8 cellular contexts compared by ENCODE assay signal in the genomic region with DNA sequence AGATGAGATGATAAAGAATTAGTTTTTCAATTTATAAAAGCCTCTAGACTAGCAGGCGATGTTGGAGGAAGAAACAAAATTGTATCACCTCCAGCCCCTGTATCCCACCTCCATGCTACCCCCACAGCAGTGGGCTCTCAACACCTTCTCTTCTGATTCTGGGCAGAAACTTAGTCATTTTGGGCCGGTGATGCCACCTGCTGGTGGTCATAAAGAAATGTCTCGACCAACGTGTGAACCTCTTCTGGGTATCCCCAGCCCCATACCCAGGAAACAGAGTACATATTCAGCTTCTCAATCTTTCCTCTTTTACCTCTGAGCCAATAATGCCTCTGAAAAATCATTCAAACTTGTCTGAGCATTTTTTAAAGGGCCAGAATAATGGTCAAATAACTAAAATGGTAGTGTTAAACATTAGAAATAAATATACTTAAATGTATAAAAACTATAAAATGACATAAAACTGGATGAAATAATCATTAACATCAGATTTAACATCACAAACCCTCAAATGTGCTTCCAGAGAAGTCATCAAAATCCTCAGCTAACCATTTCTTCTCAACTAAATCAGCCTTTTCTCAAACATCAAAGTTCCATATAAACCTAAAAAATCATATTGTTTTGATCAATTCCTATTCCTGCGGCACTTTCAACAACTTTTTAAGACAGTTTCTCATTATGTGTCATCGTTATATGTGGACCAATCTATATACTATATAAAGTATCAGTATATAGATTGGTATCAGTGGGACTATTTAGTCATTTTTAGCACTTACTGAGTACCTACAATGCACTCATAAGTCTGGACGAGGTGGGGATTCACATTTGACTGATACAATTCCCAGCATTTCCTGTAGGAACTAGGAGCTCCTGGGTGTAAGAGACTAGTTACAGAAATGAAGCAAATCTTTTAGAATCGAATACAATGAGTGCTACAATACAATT.
DNase-seq lines count a peak whose midpoint lies in the region; ATAC-seq and TF ChIP-seq lines count a peak whose summit lies in the region.

No MANE protein-coding gene starts in this region.

- H3K36me3 Mint-ChIP-seq in CD8-positive, alpha-beta T cell, result peaks cover 33% of the 10 kb centered on the region
- peaks cover 56% of the 10 kb centered on the region for H3K36me3 Mint-ChIP-seq in nephron progenitor cell (ENCODE audit: low read depth)

- H3K27ac Mint-ChIP-seq in CD8-positive, alpha-beta T cell, result no peak overlapping the region
- peak overlapping the region; percentile 62 for H3K27ac Mint-ChIP-seq in nephron progenitor cell

- no peak overlapping the region for H3K9ac ChIP-seq in NT2/D1 (ENCODE audit: insufficient read length, low read depth)

- H3K27me3 Mint-ChIP-seq in CD8-positive, alpha-beta T cell (ENCODE audit: low read depth), result no peaks in the 10 kb centered on the region
- H3K27me3 Mint-ChIP-seq in nephron progenitor cell (ENCODE audit: low read depth, poor library complexity), result no peaks in the 10 kb centered on the region

- peak; percentile 8 to 67 (median 55) for DNase-seq in CD8-positive, alpha-beta T cell
- peak; percentile 68 for DNase-seq in NT2/D1 (ENCODE audit: low read depth, low spot score)
- peak; percentile 9 for DNase-seq in activated CD8-positive, alpha-beta memory T cell treated with anti-CD3 and anti-CD28 coated beads, Interleukin-2, amount 50 U/mL, for 1 hour (ENCODE audit: extremely low read depth)
- DNase-seq in esophagus muscularis mucosa (ENCODE audit: extremely low spot score), result no peak
- DNase-seq in nephron progenitor cell, result peak; percentile 58
- DNase-seq in stimulated activated naive CD8-positive, alpha-beta T cell treated with anti-CD3 and anti-CD28 coated beads, Interleukin-15, Interleukin-2, amounts not matched to agents 100 U/mL and 50 U/mL, for 24 hours, result peak; percentile 66

- CTCF ChIA-PET in CD8-positive, alpha-beta T cell (lab: Charles Lee), result interaction anchor here (0.7 to 6.4 kb wide), 17 partner anchors 9 to 206 kb away, joined by 3 to 97 read pairs (median 3); no protein-coding TSS in a partner anchor

- peaks cover 3% of the 10 kb centered on the region for H3K4me1 Mint-ChIP-seq in CD8-positive, alpha-beta T cell (ENCODE audit: low read depth)
- no peaks in the 10 kb centered on the region for H3K4me1 Mint-ChIP-seq in nephron progenitor cell

- no peak for TF ChIP-seq EP300 in esophagus muscularis mucosa (IDR thresholded peaks at IDR 0.05)

- TF ChIP-seq POLR2A in esophagus muscularis mucosa (IDR thresholded peaks at IDR 0.05; ENCODE audit: low read depth), result no peak

- H3K9me3 ChIP-seq in CD8-positive, alpha-beta T cell (ENCODE audit: low read length), result no peaks in the 10 kb centered on the region
- H3K9me3 ChIP-seq in NT2/D1 (ENCODE audit: insufficient read depth, low read length) (no peaks in the 10 kb centered on the region), esophagus muscularis mucosa (no peaks in the 10 kb centered on the region)

- H3K4me3 Mint-ChIP-seq in CD8-positive, alpha-beta T cell, result no peak overlapping the region
- H3K4me3 Mint-ChIP-seq in nephron progenitor cell, result no peak overlapping the region

- intact Hi-C loops in CD8-positive, alpha-beta T cell (cut with DNase I, micrococcal nuclease), result loop anchor here (1.0 to 2.0 kb wide), 2 partner anchors 79 to 132 kb away; no protein-coding TSS in a partner anchor
- intact Hi-C loops in esophagus muscularis mucosa (cut with DNase I), result loop anchor here (2.0 to 10.0 kb wide), 2 partner anchors 133 to 155 kb away; partner anchors contain the start of genes ACAD10 and BRAP

- H3K36me3 ChIP-seq in CD8-positive, alpha-beta T cell (ENCODE audit: insufficient read depth, low read length), result peaks cover 9% of the 10 kb centered on the region
- H3K36me3 ChIP-seq in NT2/D1 (ENCODE audit: insufficient read depth, insufficient read length, low read length) (peaks cover 30% of the 10 kb centered on the region), esophagus muscularis mucosa (peaks cover 7 to 75% (median 45%) of the 10 kb centered on the region in 4 donors)

- ATAC-seq in CD8-positive, alpha-beta T cell, result peak; percentile 80
- ATAC-seq in HG02798 (IDR thresholded peaks at IDR 0.05; ENCODE audit: poor library complexity, unreplicated experiment), result peak; percentile 36
- peak; percentile 89 for ATAC-seq in stimulated activated naive CD8-positive, alpha-beta T cell treated with anti-CD3 and anti-CD28 coated beads, Interleukin-15, Interleukin-2, amounts not matched to agents 100 U/mL and 50 U/mL, for 24 hours
- no peak for ATAC-seq in GM21367 (IDR thresholded peaks at IDR 0.05; ENCODE audit: unreplicated experiment)

- no peaks in the 10 kb centered on the region for H3K27me3 ChIP-seq in CD8-positive, alpha-beta T cell (ENCODE audit: insufficient read depth, low read length)
- no peaks in the 10 kb centered on the region for H3K27me3 ChIP-seq in NT2/D1 (ENCODE audit: insufficient read depth, insufficient read length)
- no peaks in the 10 kb centered on the region for H3K27me3 ChIP-seq in esophagus muscularis mucosa

- WGBS in esophagus muscularis mucosa, result 48% methylated on average over 8 of the region's 8 CpGs

- no peaks in the 10 kb centered on the region for H3K9me3 Mint-ChIP-seq in CD8-positive, alpha-beta T cell
- H3K9me3 Mint-ChIP-seq in nephron progenitor cell, result peaks cover 5% of the 10 kb centered on the region

- H3K4me3 ChIP-seq in CD8-positive, alpha-beta T cell (ENCODE audit: low read depth, low read length), result no peak overlapping the region
- H3K4me3 ChIP-seq in NT2/D1 (ENCODE audit: insufficient read length, low read depth) (no peak overlapping the region), esophagus muscularis mucosa (no peak overlapping the region)

- POLR2A ChIA-PET in CD8-positive, alpha-beta T cell (lab: Charles Lee), result no interaction called here

- H3K27ac ChIP-seq in CD8-positive, alpha-beta T cell (ENCODE audit: low read depth, low read length), result no peak overlapping the region
- H3K27ac ChIP-seq in esophagus muscularis mucosa (replicated peaks in 1 of 4), result no peak overlapping the region

- no peaks in the 10 kb centered on the region for H3K4me1 ChIP-seq in CD8-positive, alpha-beta T cell (ENCODE audit: insufficient read depth, low read length)
- H3K4me1 ChIP-seq in NT2/D1 (ENCODE audit: insufficient read depth, insufficient read length) (no peaks in the 10 kb centered on the region), esophagus muscularis mucosa (no peaks in the 10 kb centered on the region)

- TF ChIP-seq CTCF in CD8-positive, alpha-beta T cell (IDR thresholded peaks at IDR 0.05), result peak; percentile 87
- peak; percentile 53 to 63 (median 59) for TF ChIP-seq CTCF in esophagus muscularis mucosa (IDR thresholded peaks at IDR 0.05)
- TF ChIP-seq CTCF in nephron progenitor cell (IDR thresholded peaks at IDR 0.05), result peak; percentile 65
